Comparison of ENCODE assay signal across 9 cellular contexts in the genomic region with DNA sequence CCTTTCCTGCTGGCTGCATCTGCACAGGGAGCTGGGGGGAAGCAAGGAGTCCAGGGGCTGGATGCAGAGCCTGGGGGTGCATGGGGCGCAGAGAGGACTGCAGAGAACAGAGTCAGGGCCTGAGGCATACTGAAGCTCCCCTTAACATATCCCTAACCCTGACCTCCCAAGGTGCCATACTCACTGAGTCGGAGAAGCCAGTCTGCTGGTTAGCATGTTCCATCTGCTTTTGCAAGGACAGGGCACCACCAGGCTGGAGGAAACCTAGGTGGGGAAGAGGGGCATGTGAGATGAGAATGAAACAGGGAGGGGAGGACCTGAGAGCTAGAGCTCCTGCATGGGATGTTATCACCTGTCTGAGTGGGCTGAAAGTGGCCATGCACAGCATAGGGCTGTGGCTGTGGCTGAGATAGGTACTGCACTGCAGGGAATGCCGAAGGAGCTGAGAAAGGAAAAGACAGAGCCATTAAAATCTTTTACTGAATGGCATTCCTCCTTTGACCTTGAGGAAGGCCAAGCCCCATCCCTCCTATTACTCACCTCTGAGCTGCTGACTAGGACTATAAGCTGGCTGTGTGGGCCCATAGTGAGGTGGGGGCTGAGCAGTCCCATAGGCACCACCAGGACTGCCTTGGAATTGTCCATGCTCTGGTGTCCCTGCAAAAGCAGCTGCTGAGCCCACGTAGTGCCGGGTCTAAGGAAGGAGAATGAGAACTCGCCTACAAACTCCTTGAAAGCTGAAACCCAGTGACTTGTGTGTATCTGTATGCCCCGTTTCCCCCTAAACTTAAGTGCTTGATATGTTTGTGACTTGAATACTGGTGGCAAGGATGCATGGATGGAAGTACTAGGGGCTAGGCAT. TPM values are rescaled to one million over a fixed set of nuclear protein-coding genes. Genes with fewer than 3 reads are reported as not detected.
DNase-seq lines count a peak whose midpoint lies in the region; ATAC-seq, FAIRE-seq and TF ChIP-seq lines count a peak whose summit lies in the region.
"Had no signal": no experiment of that assay in that cellular context is flagged by ENCODE, and none has a peak within 500 bp of the region (broad histone marks: within the 10 kb centered on the region; RNA-seq: fewer than 3 reads in every experiment).

No MANE protein-coding gene starts in this region.

- H3K27ac ChIP-seq in H1 (ENCODE audit: low read depth, low read length) (no peak overlapping the region), smooth muscle cell (ENCODE audit: low read depth) (peak overlapping the region; percentile 63)
- H3K27ac ChIP-seq: pancreas had no signal

- peaks cover 49% of the 10 kb centered on the region for H3F3A ChIP-seq in smooth muscle cell (ENCODE audit: low read depth)

- H3K4me1 ChIP-seq in H1 (replicated peaks in 1 of 4; ENCODE audit: control insufficient read depth in 3 of 4, insufficient read depth in 4 of 4, low read length in 3 of 4) = peaks cover 0 to 16% (median 8%) of the 10 kb centered on the region in 4 experiments; a peak in 5 of 7 replicates
- H3K4me1 ChIP-seq in smooth muscle cell (ENCODE audit: low read depth) = peaks cover 16% of the 10 kb centered on the region

- CTCF ChIA-PET in H1 (lab: Charles Lee; ENCODE audit: partially characterized antibody) = interaction anchor here (0.7 to 3.3 kb wide), 26 partner anchors 9 to 267 kb away, joined by 3 to 17 read pairs (median 4); a partner anchor contains a TSS

- H3K36me3 ChIP-seq in H1 (ENCODE audit: control insufficient read depth in 2 of 4, insufficient read depth in 4 of 4, low read length in 3 of 4) = peaks cover 30 to 58% (median 40%) of the 10 kb centered on the region in 4 experiments
- peaks cover 4% of the 10 kb centered on the region for H3K36me3 ChIP-seq in smooth muscle cell (ENCODE audit: low read depth)

- peaks cover 12% of the 10 kb centered on the region for H3K79me1 ChIP-seq in H1 (ENCODE audit: low read depth, low read length)

- DNase-seq in activated CD4-positive, CD25-positive, alpha-beta regulatory T cell (lab: John Stamatoyannopoulos, UW) = no peak
- DNase-seq in RCC 7860 (ENCODE audit: low spot score) (peak; percentile 43), H1 (ENCODE audit: low read depth in 1 of 2, low spot score in 2 of 2) (peak in 1 of 2 experiments; percentile 52), smooth muscle cell (lab: John Stamatoyannopoulos, UW; ENCODE audit: unreplicated experiment) (no peak), D341Med (ENCODE audit: low spot score) (no peak), omental fat pad (ENCODE audit: low spot score) (no peak)
- DNase-seq in effector CD4-positive, alpha-beta T cell = no peak

- no peak for FAIRE-seq in RCC 7860 (lab: Jason Lieb, UNC)
- no peak for FAIRE-seq in H1 (lab: Jason Lieb, UNC)
- FAIRE-seq: pancreas had no signal

- H3K27me3 ChIP-seq in H1 (replicated peaks in 1 of 4; ENCODE audit: control insufficient read depth in 3 of 4, extremely low read depth in 1 of 4, insufficient read depth in 3 of 4, low read length in 3 of 4) = no peaks in the 10 kb centered on the region
- H3K27me3 ChIP-seq in smooth muscle cell (ENCODE audit: low read depth) = no peaks in the 10 kb centered on the region
- H3K27me3 ChIP-seq: pancreas had no signal

- WGBS in H1 (ENCODE audit: extremely low coverage in 1 of 2, insufficient coverage in 1 of 2, insufficient read length in 1 of 2, insufficient replicate concordance in 2 of 2, low coverage in 1 of 2, low lambda C conversion rate in 2 of 2, missing lambda C conversion rate in 1 of 2), 2 experiments = 90% methylated on average over 7 of the region's 7 CpGs; no CpG with 5 or more reads in 1 of the 2 experiments
- 94% methylated on average over 7 of the region's 7 CpGs for WGBS in smooth muscle cell (ENCODE audit: low lambda C conversion rate)

- peak; percentile 7 to 8 for ATAC-seq in activated CD4-positive, CD25-positive, alpha-beta regulatory T cell treated with anti-CD3 and anti-CD28 coated beads, Interleukin-2, amount 50 U/mL, for 24 hours
- ATAC-seq in omental fat pad (ENCODE audit: low FRiP score) = no peak
- ATAC-seq: pancreas had no signal

- H4K20me1 ChIP-seq in H1 (replicated peaks in 1 of 2; ENCODE audit: control insufficient read depth in 1 of 2, insufficient read depth in 2 of 2, low read length in 2 of 2) = peaks cover 21 to 28% of the 10 kb centered on the region in 2 experiments
- H4K20me1 ChIP-seq in smooth muscle cell (ENCODE audit: low read depth) = peaks cover 66% of the 10 kb centered on the region

- no peak overlapping the region for H2BK15ac ChIP-seq in H1 (ENCODE audit: low read length)

- H3K79me2 ChIP-seq in H1 (ENCODE audit: control insufficient read depth in 1 of 2, insufficient read depth in 2 of 2, low read length in 2 of 2) (peaks cover 15 to 40% of the 10 kb centered on the region in 2 experiments), smooth muscle cell (ENCODE audit: low read depth) (peaks cover 58% of the 10 kb centered on the region)

- H2AFZ ChIP-seq in H1 (ENCODE audit: low read length) (no peak overlapping the region), smooth muscle cell (ENCODE audit: low read depth) (no peak overlapping the region)

- H3K4me3 ChIP-seq in H1 (ENCODE audit: extremely low read depth in 1 of 4, insufficient read depth in 2 of 4, low read depth in 3 of 4, low read length in 4 of 4) (peak overlapping the region in 1 of 4 experiments; percentile 95; a peak in 2 of 8 replicates), smooth muscle cell (no peak overlapping the region)

- TF ChIP-seq CTCF in H1 (IDR thresholded peaks at IDR 0.05; ENCODE audit: control extremely low read depth in 1 of 3, insufficient read depth in 1 of 3, low read depth in 1 of 3, low read length in 3 of 3) (peak in 2 of 3 experiments; percentile 14 to 18; a peak in 2 of 4 replicates), smooth muscle cell (IDR thresholded peaks at IDR 0.05; ENCODE audit: borderline replicate concordance, insufficient read depth, poor library complexity, severe bottlenecking) (no peak), omental fat pad (IDR thresholded peaks at IDR 0.05) (no peak)

- H3K4ac ChIP-seq in H1 (replicated peaks; ENCODE audit: insufficient read length, low read depth, low read length) = no peak overlapping the region

- no peak overlapping the region; a peak in 3 of 7 replicates for H3K9ac ChIP-seq in H1 (replicated peaks in 1 of 4; ENCODE audit: extremely low read depth in 1 of 4, low read depth in 3 of 4, low read length in 3 of 4)
- H3K9ac ChIP-seq in smooth muscle cell (ENCODE audit: low read depth) = no peak overlapping the region

- H4K91ac ChIP-seq in H1 (replicated peaks; ENCODE audit: insufficient read length, low read length) = no peak overlapping the region

- H3K4me2 ChIP-seq in H1 (ENCODE audit: insufficient read depth in 1 of 2, low read depth in 2 of 2, low read length in 2 of 2) = peak overlapping the region; percentile 67 to 91; a peak in 3 of 4 replicates
- peak overlapping the region; percentile 98 for H3K4me2 ChIP-seq in smooth muscle cell

- no peak overlapping the region for H3K18ac ChIP-seq in H1 (ENCODE audit: extremely low read depth, low read length)

- no peak overlapping the region for H2AK5ac ChIP-seq in H1 (ENCODE audit: low read depth, low read length)

- peak; percentile 16 to 66 for TF ChIP-seq POLR2A in H1 (IDR thresholded peaks at IDR 0.05; ENCODE audit: control extremely low read depth in 1 of 2, low read depth in 2 of 2, low read length in 2 of 2)

- H4K8ac ChIP-seq in H1 (ENCODE audit: extremely low read depth, insufficient read depth, low read length) = peak overlapping the region; percentile 28; the same call in 1 of the 2 replicates

- H3K56ac ChIP-seq in H1 (replicated peaks; ENCODE audit: insufficient read length, low read depth, low read length) = no peak overlapping the region

- no peak overlapping the region for H2BK20ac ChIP-seq in H1 (ENCODE audit: low read length)

- no peak overlapping the region for H3K23ac ChIP-seq in H1 (ENCODE audit: insufficient read length)

- no peak for TF ChIP-seq EP300 in H1 (IDR thresholded peaks at IDR 0.05; ENCODE audit: borderline replicate concordance in 1 of 2, low read depth in 2 of 2, low read length in 2 of 2)

- no peak overlapping the region for H3K14ac ChIP-seq in H1 (ENCODE audit: insufficient read length)

- no peak overlapping the region for H2BK12ac ChIP-seq in H1 (ENCODE audit: low read depth, low read length)

- TF ChIP-seq RAD21 in H1 (IDR thresholded peaks at IDR 0.05 in 1 of 2, conservative IDR thresholded peaks at IDR 0.05 in 1 of 2; ENCODE audit: low read depth in 2 of 2, low read length in 2 of 2) = peak in 1 of 2 experiments; percentile 6; a peak in 1 of 4 replicates

- H2BK5ac ChIP-seq in H1 (ENCODE audit: low read depth, low read length) = no peak overlapping the region

- no peak overlapping the region for H4K5ac ChIP-seq in H1 (ENCODE audit: insufficient read length, low read depth, low read length)

- no peak overlapping the region for H2BK120ac ChIP-seq in H1 (replicated peaks; ENCODE audit: low read depth, low read length)

- H3K9me3 ChIP-seq in H1 (ENCODE audit: insufficient read depth in 2 of 2, low read depth in 1 of 2, low read length in 1 of 2) (no peaks in the 10 kb centered on the region), smooth muscle cell (replicated peaks; ENCODE audit: low read depth) (no peaks in the 10 kb centered on the region)
- H3K9me3 ChIP-seq: pancreas had no signal

- POLR2A ChIA-PET in H1 (lab: Charles Lee; ENCODE audit: partially characterized antibody) = interaction anchor here (0.8 to 11.3 kb wide), 40 partner anchors 9 to 292 kb away, joined by 3 to 223 read pairs (median 6); a partner anchor contains a TSS

- H3K23me2 ChIP-seq in H1 (ENCODE audit: low read depth, low read length) = peaks cover 8% of the 10 kb centered on the region

RNA-seq across cellular contexts. Expression of a gene that starts 1.9 kb away (rescaled TPM):
- total RNA-seq in H1 (2021; fragmentation: NEBNext Ultra II Directional; extraction: Animal tissue kit (Norgen Biotek cat#: 25700)) = 67.0 and 74.8 TPM in 2 replicates
- 152 and 203 TPM in 2 replicates for polyA plus RNA-seq in H1 (2011; rRNA removed)
- polyA plus RNA-seq in H1 (2011; cell fraction: cytosol; rRNA removed) = 79.1 TPM
- polyA plus RNA-seq in H1 (2011; cell fraction: nucleus; rRNA removed) = 153 TPM
- 73.9 to 93.2 TPM (median 88.0 TPM) in 4 replicates for polyA plus RNA-seq in H1 (2012, experiment 1 of 2)
- polyA plus RNA-seq in H1 (2012, experiment 2 of 2) = 103 TPM
- 63.1 TPM for polyA plus RNA-seq in H1 (2013, experiment 1 of 2)
- polyA plus RNA-seq in H1 (2013, experiment 2 of 2) = 58.9 TPM
- polyA minus RNA-seq in H1 (2011; rRNA and poly(A)+ RNA removed) = 43.0 and 79.6 TPM in 2 replicates
- polyA minus RNA-seq in H1 (2011; cell fraction: cytosol; rRNA and poly(A)+ RNA removed) = 44.0 TPM
- 47.7 TPM for polyA minus RNA-seq in H1 (2011; cell fraction: nucleus; rRNA and poly(A)+ RNA removed)
- 35.2 and 40.3 TPM in 2 replicates for total RNA-seq in smooth muscle cell
- 77.0 and 95.5 TPM in 2 replicates for polyA plus RNA-seq in smooth muscle cell
- total RNA-seq in omental fat pad = 10 to 100 TPM; 49.6 to 91.3 (median 75.9) TPM

RNA-seq across cellular contexts. Expression of a gene that starts 5.8 kb away (rescaled TPM):
- 1,158 and 1,172 TPM in 2 replicates for total RNA-seq in H1 (2021; fragmentation: NEBNext Ultra II Directional; extraction: Animal tissue kit (Norgen Biotek cat#: 25700))
- polyA plus RNA-seq in H1 (2011; rRNA removed) (717 and 962 TPM in 2 replicates), smooth muscle cell (797 and 860 TPM in 2 replicates)
- polyA plus RNA-seq in H1 (2011; cell fraction: cytosol; rRNA removed) = 875 TPM
- 719 TPM for polyA plus RNA-seq in H1 (2011; cell fraction: nucleus; rRNA removed)
- polyA plus RNA-seq in H1 (2012, experiment 1 of 2) = 1,190 to 1,288 TPM (median 1,234 TPM) in 4 replicates
- polyA plus RNA-seq in H1 (2012, experiment 2 of 2) = 1,228 TPM
- polyA plus RNA-seq in H1 (2013, experiment 1 of 2) = 992 TPM
- 1,009 TPM for polyA plus RNA-seq in H1 (2013, experiment 2 of 2)
- 837 and 958 TPM in 2 replicates for polyA minus RNA-seq in H1 (2011; rRNA and poly(A)+ RNA removed)
- 476 TPM for polyA minus RNA-seq in H1 (2011; cell fraction: cytosol; rRNA and poly(A)+ RNA removed)
- 281 TPM for polyA minus RNA-seq in H1 (2011; cell fraction: nucleus; rRNA and poly(A)+ RNA removed)
- total RNA-seq in smooth muscle cell (260 and 323 TPM in 2 replicates), omental fat pad (100 to 1,000 TPM; 127 to 408 (median 282) TPM)

RNA-seq across cellular contexts. Expression of a gene that starts 15.9 kb away (rescaled TPM):
- 46.8 and 55.4 TPM in 2 replicates for total RNA-seq in H1 (2021; fragmentation: NEBNext Ultra II Directional; extraction: Animal tissue kit (Norgen Biotek cat#: 25700))
- polyA plus RNA-seq in H1 (2011; rRNA removed) (29.6 and 39.9 TPM in 2 replicates), smooth muscle cell (5.1 and 9.2 TPM in 2 replicates)
- polyA plus RNA-seq in H1 (2011; cell fraction: cytosol; rRNA removed) = 25.8 TPM
- 261 TPM for polyA plus RNA-seq in H1 (2011; cell fraction: nucleus; rRNA removed)
- polyA plus RNA-seq in H1 (2012, experiment 1 of 2) = 32.3 to 49.5 TPM (median 46.3 TPM) in 4 replicates
- polyA plus RNA-seq in H1 (2012, experiment 2 of 2) = 25.9 TPM
- 18.6 TPM for polyA plus RNA-seq in H1 (2013, experiment 1 of 2)
- 19.7 TPM for polyA plus RNA-seq in H1 (2013, experiment 2 of 2)
- 32.3 and 33.5 TPM in 2 replicates for polyA minus RNA-seq in H1 (2011; rRNA and poly(A)+ RNA removed)
- 21.3 TPM for polyA minus RNA-seq in H1 (2011; cell fraction: cytosol; rRNA and poly(A)+ RNA removed)
- 76.2 TPM for polyA minus RNA-seq in H1 (2011; cell fraction: nucleus; rRNA and poly(A)+ RNA removed)
- total RNA-seq in smooth muscle cell (8.6 and 23.8 TPM in 2 replicates), omental fat pad (10 to 100 TPM; 10.4 to 16.1 (median 11.5) TPM)

RNA-seq across cellular contexts. Expression of a gene that starts 18.8 kb away (rescaled TPM):
- 27.6 and 30.5 TPM in 2 replicates for total RNA-seq in H1 (2021; fragmentation: NEBNext Ultra II Directional; extraction: Animal tissue kit (Norgen Biotek cat#: 25700))
- polyA plus RNA-seq in H1 (2011; rRNA removed) = 19.2 and 35.5 TPM in 2 replicates
- polyA plus RNA-seq in H1 (2011; cell fraction: cytosol; rRNA removed) = 28.3 TPM
- polyA plus RNA-seq in H1 (2011; cell fraction: nucleus; rRNA removed) = 105 TPM
- 24.2 to 40.9 TPM (median 34.5 TPM) in 4 replicates for polyA plus RNA-seq in H1 (2012, experiment 1 of 2)
- 31.0 TPM for polyA plus RNA-seq in H1 (2012, experiment 2 of 2)
- 44.7 TPM for polyA plus RNA-seq in H1 (2013, experiment 1 of 2)
- polyA plus RNA-seq in H1 (2013, experiment 2 of 2) = 42.3 TPM
- 5.5 and 10.0 TPM in 2 replicates for polyA minus RNA-seq in H1 (2011; rRNA and poly(A)+ RNA removed)
- polyA minus RNA-seq in H1 (2011; cell fraction: cytosol; rRNA and poly(A)+ RNA removed) = 11.9 TPM
- polyA minus RNA-seq in H1 (2011; cell fraction: nucleus; rRNA and poly(A)+ RNA removed) = 11.7 TPM
- 0.09 and 1.3 TPM in 2 replicates for total RNA-seq in smooth muscle cell
- polyA plus RNA-seq in smooth muscle cell = 0.58 and 1.1 TPM in 2 replicates
- total RNA-seq in omental fat pad = 1 to 10 TPM in 3 of 4 donors, under 1 TPM in 1; 0.65 to 3.3 (median 1.5) TPM

RNA-seq across cellular contexts. Expression of a gene that starts 23.1 kb away (rescaled TPM):
- 45.1 and 49.2 TPM in 2 replicates for total RNA-seq in H1 (2021; fragmentation: NEBNext Ultra II Directional; extraction: Animal tissue kit (Norgen Biotek cat#: 25700))
- polyA plus RNA-seq in H1 (2011; rRNA removed) = 11.9 and 18.0 TPM in 2 replicates
- polyA plus RNA-seq in H1 (2011; cell fraction: cytosol; rRNA removed) = 21.2 TPM
- 48.4 TPM for polyA plus RNA-seq in H1 (2011; cell fraction: nucleus; rRNA removed)
- polyA plus RNA-seq in H1 (2012, experiment 1 of 2) = 17.1 to 31.0 TPM (median 26.1 TPM) in 4 replicates
- 15.8 TPM for polyA plus RNA-seq in H1 (2012, experiment 2 of 2)
- 41.6 TPM for polyA plus RNA-seq in H1 (2013, experiment 1 of 2)
- polyA plus RNA-seq in H1 (2013, experiment 2 of 2) = 42.2 TPM
- 9.9 and 20.3 TPM in 2 replicates for polyA minus RNA-seq in H1 (2011; rRNA and poly(A)+ RNA removed)
- polyA minus RNA-seq in H1 (2011; cell fraction: cytosol; rRNA and poly(A)+ RNA removed) = 11.6 TPM
- polyA minus RNA-seq in H1 (2011; cell fraction: nucleus; rRNA and poly(A)+ RNA removed) = 10.8 TPM
- 15.2 TPM in 1 of 2 replicates, not detected in the other for total RNA-seq in smooth muscle cell
- polyA plus RNA-seq in smooth muscle cell = 31.6 and 48.1 TPM in 2 replicates
- 10 to 100 TPM in 1 of 4 donors, 1 to 10 TPM in 3; 3.3 to 13.1 (median 8.1) TPM for total RNA-seq in omental fat pad

Comparison
In these comparisons a context has a peak if more than half of its experiments do, and no peak if none do; other contexts are left out.
1. CTCF ChIP-seq: peak in H1 (2 of 3); none in smooth muscle cell (single experiment) and omental fat pad (0 of 3).